ENCODE assay signal across 17 cellular contexts in genomic region chr3:176274161-176274560, GRCh38.
DNase-seq lines count a peak whose midpoint lies in the region; ATAC-seq, FAIRE-seq and TF ChIP-seq lines count a peak whose summit lies in the region.
"Had no signal": no experiment of that assay in that cellular context is flagged by ENCODE, and none has a peak within 500 bp of the region (broad histone marks: within the 10 kb centered on the region; RNA-seq: fewer than 3 reads in every experiment).

No MANE protein-coding gene starts in this region.

- H3K4me3 Mint-ChIP-seq in astrocyte (ENCODE audit: unreplicated experiment): no peak overlapping the region
- H3K4me3 Mint-ChIP-seq: activated B cell treated with CpG ODN at 0.5 μM for 24 hours, GM23338 had no signal

- H3K27ac Mint-ChIP-seq in astrocyte (ENCODE audit: unreplicated experiment): no peak overlapping the region
- no peak overlapping the region for H3K27ac Mint-ChIP-seq in activated naive CD4-positive, alpha-beta T cell treated with anti-CD3 and anti-CD28 coated beads, Interleukin-2, amount 50 U/mL, for 72 hours
- H3K27ac Mint-ChIP-seq: activated B cell treated with CpG ODN at 0.5 μM for 24 hours, GM23338 had no signal

- H3K9me3 Mint-ChIP-seq in astrocyte (ENCODE audit: unreplicated experiment): no peaks in the 10 kb centered on the region
- peaks cover 5% of the 10 kb centered on the region in 2 donors for H3K9me3 Mint-ChIP-seq in activated naive CD4-positive, alpha-beta T cell treated with anti-CD3 and anti-CD28 coated beads, Interleukin-2, amount 50 U/mL, for 72 hours
- H3K9me3 Mint-ChIP-seq: activated B cell treated with CpG ODN at 0.5 μM for 24 hours, GM23338 had no signal

- no peaks in the 10 kb centered on the region for H3K36me3 Mint-ChIP-seq in astrocyte (ENCODE audit: low read depth, unreplicated experiment)
- peaks cover 0 to 4% of the 10 kb centered on the region in 2 donors for H3K36me3 Mint-ChIP-seq in activated naive CD4-positive, alpha-beta T cell treated with anti-CD3 and anti-CD28 coated beads, Interleukin-2, amount 50 U/mL, for 72 hours

- no peak overlapping the region for H3K4me2 ChIP-seq in astrocyte (ENCODE audit: low read length)
- H3K4me2 ChIP-seq: GM23338, smooth muscle cell had no signal

- H3K4me1 ChIP-seq in astrocyte (ENCODE audit: insufficient read depth, low read length) (no peaks in the 10 kb centered on the region), left lung (no peaks in the 10 kb centered on the region), tibial nerve (no peaks in the 10 kb centered on the region)
- H3K4me1 ChIP-seq: Caco-2, heart right ventricle had no signal

- TF ChIP-seq EP300 in tibial nerve (IDR thresholded peaks at IDR 0.05): no peak

- H3K36me3 ChIP-seq in astrocyte (ENCODE audit: insufficient read depth, low read length) (no peaks in the 10 kb centered on the region), left lung (no peaks in the 10 kb centered on the region), tibial nerve (no peaks in the 10 kb centered on the region)
- H3K36me3 ChIP-seq: heart right ventricle had no signal

- H2AFZ ChIP-seq in astrocyte (ENCODE audit: low read depth, low read length): peak overlapping the region; percentile 17
- H2AFZ ChIP-seq: GM23338 had no signal

- DNase-seq in DMS153 treated with DMSO at 0.1 percent for 48 hours (lab: John Stamatoyannopoulos, UW; ENCODE audit: unreplicated experiment): peak; percentile 98
- DNase-seq in NCI-H1417 (lab: John Stamatoyannopoulos, UW): peak; percentile 72 to 93 (median 78)
- DNase-seq in NCI-H345 treated with DMSO at 0.1 percent for 48 hours (lab: John Stamatoyannopoulos, UW; ENCODE audit: unreplicated experiment): peak; percentile 87
- DNase-seq in astrocyte (ENCODE audit: low read depth): no peak
- no peak for DNase-seq in left lung
- no peak for DNase-seq in activated naive CD4-positive, alpha-beta T cell treated with anti-CD3 and anti-CD28 coated beads, Interleukin-2, amount 50 U/mL, for 72 hours (ENCODE audit: low spot score in 2 of 2)
- DNase-seq in tibial nerve (ENCODE audit: low spot score in 2 of 2): no peak
- DNase-seq: activated B cell treated with CpG ODN at 0.5 μM for 24 hours; activated CD8-positive, alpha-beta memory T cell treated with anti-CD3 and anti-CD28 coated beads for 24 hours; Caco-2; heart right ventricle; Right ventricle myocardium superior had no signal

- H3K9me3 ChIP-seq in astrocyte (ENCODE audit: insufficient read depth, low read depth, low read length): no peaks in the 10 kb centered on the region
- peaks cover 0 to 11% of the 10 kb centered on the region in 2 donors for H3K9me3 ChIP-seq in left lung
- no peaks in the 10 kb centered on the region for H3K9me3 ChIP-seq in tibial nerve
- H3K9me3 ChIP-seq: Caco-2 had no signal

- no peak overlapping the region for H3K9ac ChIP-seq in astrocyte (ENCODE audit: low read length)

- intact Hi-C loops in left lung (cut with DNase I): no loop called here

- 63% methylated on average over 5 of the region's 5 CpGs for WGBS in tibial nerve, 2 donors

- no peaks in the 10 kb centered on the region for H3K79me2 ChIP-seq in astrocyte (ENCODE audit: insufficient read depth, low read length)

- ATAC-seq in left lung (no peak), GM21447 (IDR thresholded peaks at IDR 0.05; ENCODE audit: unreplicated experiment) (no peak)
- ATAC-seq in activated naive CD4-positive, alpha-beta T cell treated with anti-CD3 and anti-CD28 coated beads, Interleukin-2, amount 50 U/mL, for 72 hours: no peak
- ATAC-seq: GM23338, heart right ventricle had no signal

- no peak for FAIRE-seq in astrocyte (lab: Jason Lieb, UNC)
- FAIRE-seq: GM12892, islet of Langerhans had no signal

- H3K27ac ChIP-seq in astrocyte (ENCODE audit: low read depth, low read length) (no peak overlapping the region), left lung (no peak overlapping the region), tibial nerve (no peak overlapping the region)
- H3K27ac ChIP-seq: heart right ventricle had no signal

- H3K27me3 ChIP-seq in astrocyte (ENCODE audit: insufficient read depth, low read length) (no peaks in the 10 kb centered on the region), left lung (no peaks in the 10 kb centered on the region), tibial nerve (no peaks in the 10 kb centered on the region)
- H3K27me3 ChIP-seq: heart right ventricle had no signal

- TF ChIP-seq CTCF in astrocyte (IDR thresholded peaks at IDR 0.05; ENCODE audit: insufficient read depth, low read depth, low read length) (no peak), left lung (IDR thresholded peaks at IDR 0.05) (no peak), tibial nerve (IDR thresholded peaks at IDR 0.05) (no peak)

- H3K27me3 Mint-ChIP-seq in astrocyte (ENCODE audit: low read depth, unreplicated experiment): no peaks in the 10 kb centered on the region
- H3K27me3 Mint-ChIP-seq: activated B cell treated with CpG ODN at 0.5 μM for 24 hours had no signal

- H3K4me1 Mint-ChIP-seq in astrocyte (ENCODE audit: low read depth, unreplicated experiment): no peaks in the 10 kb centered on the region
- H3K4me1 Mint-ChIP-seq: activated B cell treated with CpG ODN at 0.5 μM for 24 hours had no signal

- H3K4me3 ChIP-seq in astrocyte (ENCODE audit: insufficient read depth, low read depth, low read length) (no peak overlapping the region), left lung (no peak overlapping the region), tibial nerve (no peak overlapping the region)
- H3K4me3 ChIP-seq: GM23338, heart right ventricle, smooth muscle cell had no signal

- H4K20me1 ChIP-seq in astrocyte (ENCODE audit: insufficient read depth, low read length): no peaks in the 10 kb centered on the region

- no peak for TF ChIP-seq POLR2A in tibial nerve (IDR thresholded peaks at IDR 0.05)

Comparison
In these comparisons a context has a peak if more than half of its experiments do, and no peak if none do; other contexts are left out.
1. DNase-seq: peak in DMS153 treated with DMSO at 0.1 percent for 48 hours (single experiment), NCI-H1417 (3 of 3) and NCI-H345 treated with DMSO at 0.1 percent for 48 hours (single experiment); none in astrocyte (single experiment), left lung (0 of 2), activated naive CD4-positive, alpha-beta T cell treated with anti-CD3 and anti-CD28 coated beads, Interleukin-2, amount 50 U/mL, for 72 hours (0 of 2) and tibial nerve (0 of 2).